ENCODE assay signal across 12 cellular contexts in genomic region chr13:111484959-111485358, GRCh38.
DNase-seq lines count a peak whose midpoint lies in the region; ATAC-seq lines count a peak whose summit lies in the region.
"Had no signal": no experiment of that assay in that cellular context is flagged by ENCODE, and none has a peak within 500 bp of the region (broad histone marks: within the 10 kb centered on the region; RNA-seq: fewer than 3 reads in every experiment).

No MANE protein-coding gene starts in this region.

- ATAC-seq in sciatic nerve (no peak), GM18517 (IDR thresholded peaks at IDR 0.05; ENCODE audit: unreplicated experiment) (no peak)
- ATAC-seq in stimulated activated memory B cell treated with anti-CD40 and anti-IgM and Interleukin-4, amounts not matched to agents 10 μg/mL and 1 μg/mL and 100 μg/mL, for 72 hours, result no peak
- ATAC-seq: A549 had no signal

- no peak overlapping the region for H3K4me3 Mint-ChIP-seq in stimulated activated memory B cell treated with anti-CD40 and anti-IgM and Interleukin-4, amounts not matched to agents 10 μg/mL and 1 μg/mL and 100 μg/mL, for 72 hours
- H3K4me3 Mint-ChIP-seq: CD4-positive, alpha-beta T cell had no signal

- no peaks in the 10 kb centered on the region for H3K36me3 Mint-ChIP-seq in stimulated activated memory B cell treated with anti-CD40 and anti-IgM and Interleukin-4, amounts not matched to agents 10 μg/mL and 1 μg/mL and 100 μg/mL, for 72 hours

- no peak overlapping the region for H3K27ac Mint-ChIP-seq in stimulated activated memory B cell treated with anti-CD40 and anti-IgM and Interleukin-4, amounts not matched to agents 10 μg/mL and 1 μg/mL and 100 μg/mL, for 72 hours
- H3K27ac Mint-ChIP-seq: CD4-positive, alpha-beta T cell had no signal

- intact Hi-C loops in sciatic nerve (cut with DNase I), result no loop called here

- H3K27me3 Mint-ChIP-seq in stimulated activated memory B cell treated with anti-CD40 and anti-IgM and Interleukin-4, amounts not matched to agents 10 μg/mL and 1 μg/mL and 100 μg/mL, for 72 hours, result no peaks in the 10 kb centered on the region

- H3K4me1 Mint-ChIP-seq in stimulated activated memory B cell treated with anti-CD40 and anti-IgM and Interleukin-4, amounts not matched to agents 10 μg/mL and 1 μg/mL and 100 μg/mL, for 72 hours, result no peaks in the 10 kb centered on the region

- H3K9me3 Mint-ChIP-seq in stimulated activated memory B cell treated with anti-CD40 and anti-IgM and Interleukin-4, amounts not matched to agents 10 μg/mL and 1 μg/mL and 100 μg/mL, for 72 hours, result peaks cover 4% of the 10 kb centered on the region
- H3K9me3 Mint-ChIP-seq: CD4-positive, alpha-beta T cell had no signal

- peak; percentile 13 for DNase-seq in activated CD8-positive, alpha-beta memory T cell treated with anti-CD3 and anti-CD28 coated beads for 24 hours
- DNase-seq in activated CD8-positive, alpha-beta memory T cell treated with anti-CD3 and anti-CD28 coated beads, Interleukin-2, amount 50 U/mL, for 4 hours, result no peak
- DNase-seq in mesenteric fat pad (ENCODE audit: low spot score) (peak; percentile 55), sciatic nerve (ENCODE audit: low spot score) (peak; percentile 22), NCI-H2029 treated with DMSO at 0.1 percent for 48 hours (lab: John Stamatoyannopoulos, UW) (no peak)
- DNase-seq: AML-193; Caco-2; CD4-positive, alpha-beta T cell; GM23248 had no signal

Comparison
In these comparisons a context has a peak if more than half of its experiments do, and no peak if none do; other contexts are left out.
1. DNase-seq: peak in activated CD8-positive, alpha-beta memory T cell treated with anti-CD3 and anti-CD28 coated beads for 24 hours (single experiment), mesenteric fat pad (single experiment) and sciatic nerve (single experiment); none in activated CD8-positive, alpha-beta memory T cell treated with anti-CD3 and anti-CD28 coated beads, Interleukin-2, amount 50 U/mL, for 4 hours (single experiment) and NCI-H2029 treated with DMSO at 0.1 percent for 48 hours (single experiment).